Comparison of ENCODE assay signal across 1 cellular context in genomic region chr11:61445535-61445934, GRCh38.
TF ChIP-seq lines count a peak whose summit lies in the region.

No MANE protein-coding gene starts in this region.

TF ChIP-seq in HEK293T, 16 proteins besides CTCF, POLR2A, EP300 and RAD21 (continued from another document):
- TF ChIP-seq BHLHE40 (IDR thresholded peaks at IDR 0.05; ENCODE audit: borderline replicate concordance) (no peak), HDGF (IDR thresholded peaks at IDR 0.05; ENCODE audit: borderline replicate concordance) (no peak), ZNF384 (IDR thresholded peaks at IDR 0.05) (no peak), TARDBP (IDR thresholded peaks at IDR 0.05) (no peak)
TF ChIP-seq in HEK293T: peak in this region for 0.
